33 cellular contexts compared by ENCODE assay signal in genomic region chr3:154829979-154830378, GRCh38.
"Had no signal": no experiment of that assay in that cellular context is flagged by ENCODE, and none has a peak within 500 bp of the region (broad histone marks: within the 10 kb centered on the region; RNA-seq: fewer than 3 reads in every experiment).

No MANE protein-coding gene starts in this region.

- H3K9me3 Mint-ChIP-seq: activated B cell treated with CpG ODN at 0.5 μM for 24 hours; activated CD4-positive, alpha-beta T cell treated with anti-CD3 and anti-CD28 coated beads, Interleukin-2, amount 10 ng/mL, durations not matched to agents 24 days and 14 days; activated naive CD4-positive, alpha-beta T cell treated with anti-CD3 and anti-CD28 coated beads, Interleukin-2, amount 50 U/mL, for 72 hours; activated naive CD8-positive, alpha-beta T cell treated with anti-CD3 and anti-CD28 coated beads, Interleukin-2, amount 10 ng/mL, durations not matched to agents 7 days and 5 days; activated T-cell treated with anti-CD3 and anti-CD28 coated beads, Interleukin-2, amount 50 U/mL, for 72 hours; T-helper 2 cell treated with Interferon-gamma antibody and Interleukin-4, amounts not matched to agents 5 μg/mL and 100 μg/mL, for 36 hours had no signal

- H3K4me1 Mint-ChIP-seq: activated B cell treated with CpG ODN at 0.5 μM for 24 hours; activated CD4-positive, alpha-beta memory T cell treated with anti-CD3 and anti-CD28 coated beads, Interleukin-2, amount 10 ng/mL, durations not matched to agents 7 days and 5 days; activated CD4-positive, alpha-beta T cell treated with anti-CD3 and anti-CD28 coated beads for 36 hours; activated CD4-positive, alpha-beta T cell treated with anti-CD3 and anti-CD28 coated beads, Interleukin-2, amount 10 ng/mL, durations not matched to agents 24 days and 14 days; activated naive CD4-positive, alpha-beta T cell treated with anti-CD3 and anti-CD28 coated beads, Interleukin-2, amount 10 ng/mL, durations not matched to agents 7 days and 5 days; activated naive CD8-positive, alpha-beta T cell treated with anti-CD3 and anti-CD28 coated beads, Interleukin-2, amount 10 ng/mL, durations not matched to agents 7 days and 5 days; T-helper 17 cell had no signal

- H3K27me3 ChIP-seq: ascending aorta, brain microvascular endothelial cell, esophagus muscularis mucosa, foreskin keratinocyte, gastrocnemius medialis, heart left ventricle had no signal

- ATAC-seq: activated CD4-positive, alpha-beta T cell treated with anti-CD3 and anti-CD28 coated beads for 36 hours; activated CD4-positive, CD25-positive, alpha-beta regulatory T cell treated with anti-CD3 and anti-CD28 coated beads, Interleukin-2, amount 50 U/mL, for 24 hours; activated naive CD4-positive, alpha-beta T cell treated with anti-CD3 and anti-CD28 coated beads, Interleukin-2, amount 50 U/mL, for 72 hours; activated T-cell treated with anti-CD3 and anti-CD28 coated beads, Interleukin-2, amount 50 U/mL, for 72 hours; effector memory CD8-positive, alpha-beta T cell; foreskin keratinocyte; gastrocnemius medialis; heart left ventricle; T-helper 17 cell had no signal

- H3K4me3 Mint-ChIP-seq: activated B cell treated with CpG ODN at 0.5 μM for 24 hours; activated CD4-positive, alpha-beta memory T cell treated with anti-CD3 and anti-CD28 coated beads, Interleukin-2, amount 10 ng/mL, durations not matched to agents 7 days and 5 days; activated CD4-positive, alpha-beta T cell treated with anti-CD3 and anti-CD28 coated beads for 36 hours; activated CD4-positive, alpha-beta T cell treated with anti-CD3 and anti-CD28 coated beads, Interleukin-2, amount 10 ng/mL, durations not matched to agents 24 days and 14 days; activated naive CD4-positive, alpha-beta T cell treated with anti-CD3 and anti-CD28 coated beads, Interleukin-2, amount 10 ng/mL, durations not matched to agents 7 days and 5 days; activated naive CD8-positive, alpha-beta T cell treated with anti-CD3 and anti-CD28 coated beads, Interleukin-2, amount 10 ng/mL, durations not matched to agents 7 days and 5 days; activated T-cell treated with anti-CD3 and anti-CD28 coated beads, Interleukin-2, amount 50 U/mL, for 24 hours; activated T-cell treated with anti-CD3 and anti-CD28 coated beads, Interleukin-2, amount 50 U/mL, for 72 hours; effector memory CD8-positive, alpha-beta T cell; T-helper 17 cell; T-helper 2 cell treated with Interferon-gamma antibody and Interleukin-4, amounts not matched to agents 5 μg/mL and 100 μg/mL, for 36 hours had no signal

- H3K9me3 ChIP-seq: ascending aorta, gastrocnemius medialis had no signal

- H3K36me3 ChIP-seq: ascending aorta, brain microvascular endothelial cell, esophagus muscularis mucosa, gastrocnemius medialis, heart left ventricle, WERI-Rb-1 had no signal

- DNase-seq: activated B cell treated with CpG ODN at 0.5 μM for 24 hours; activated CD4-positive, alpha-beta memory T cell treated with anti-CD3 and anti-CD28 coated beads, Interleukin-2, amount 10 ng/mL, durations not matched to agents 7 days and 5 days; activated CD4-positive, alpha-beta T cell treated with anti-CD3 and anti-CD28 coated beads for 36 hours; activated CD4-positive, alpha-beta T cell treated with anti-CD3 and anti-CD28 coated beads, Interleukin-2, amount 10 ng/mL, durations not matched to agents 24 days and 14 days; activated CD4-positive, alpha-beta T cell treated with anti-CD3 and anti-CD28 coated beads, Interleukin-2, amount 50 U/mL, for 4 hours; activated CD8-positive, alpha-beta memory T cell treated with anti-CD3 and anti-CD28 coated beads, Interleukin-2, amount 50 U/mL, for 48 hours; activated gamma-delta T cell; activated naive CD4-positive, alpha-beta T cell; activated naive CD4-positive, alpha-beta T cell treated with anti-CD3 and anti-CD28 coated beads, Interleukin-2, amount 10 ng/mL, durations not matched to agents 7 days and 5 days; activated naive CD8-positive, alpha-beta T cell treated with anti-CD3 and anti-CD28 coated beads, Interleukin-2, amount 10 ng/mL, durations not matched to agents 7 days and 5 days; activated T-cell treated with anti-CD3 and anti-CD28 coated beads for 4 hours; activated T-cell treated with anti-CD3 and anti-CD28 coated beads, Interleukin-2, amount 50 U/mL, for 24 hours; activated T-cell treated with anti-CD3 and anti-CD28 coated beads, Interleukin-2, amount 50 U/mL, for 72 hours; brain microvascular endothelial cell; caudate nucleus; cortex of kidney; dermis blood vessel endothelial cell; effector CD4-positive, alpha-beta T cell; effector memory CD8-positive, alpha-beta T cell; erythroblast; foreskin keratinocyte; gastrocnemius medialis; glutamatergic neuron; heart left ventricle; T-helper 17 cell; T1000; WERI-Rb-1 had no signal

- H3K36me3 Mint-ChIP-seq: activated naive CD4-positive, alpha-beta T cell treated with anti-CD3 and anti-CD28 coated beads, Interleukin-2, amount 10 ng/mL, durations not matched to agents 7 days and 5 days; activated naive CD4-positive, alpha-beta T cell treated with anti-CD3 and anti-CD28 coated beads, Interleukin-2, amount 50 U/mL, for 72 hours; activated naive CD8-positive, alpha-beta T cell treated with anti-CD3 and anti-CD28 coated beads, Interleukin-2, amount 10 ng/mL, durations not matched to agents 7 days and 5 days had no signal

- H3K27me3 Mint-ChIP-seq: activated B cell treated with CpG ODN at 0.5 μM for 24 hours; activated CD4-positive, alpha-beta memory T cell treated with anti-CD3 and anti-CD28 coated beads, Interleukin-2, amount 10 ng/mL, durations not matched to agents 7 days and 5 days; activated CD4-positive, alpha-beta T cell treated with anti-CD3 and anti-CD28 coated beads for 36 hours; activated CD4-positive, alpha-beta T cell treated with anti-CD3 and anti-CD28 coated beads, Interleukin-2, amount 10 ng/mL, durations not matched to agents 24 days and 14 days; activated naive CD4-positive, alpha-beta T cell treated with anti-CD3 and anti-CD28 coated beads, Interleukin-2, amount 10 ng/mL, durations not matched to agents 7 days and 5 days; activated naive CD8-positive, alpha-beta T cell treated with anti-CD3 and anti-CD28 coated beads, Interleukin-2, amount 10 ng/mL, durations not matched to agents 7 days and 5 days; activated T-cell treated with anti-CD3 and anti-CD28 coated beads, Interleukin-2, amount 50 U/mL, for 24 hours; effector memory CD8-positive, alpha-beta T cell; T-helper 17 cell had no signal

- H3K4me1 ChIP-seq: ascending aorta, esophagus muscularis mucosa, foreskin keratinocyte, gastrocnemius medialis had no signal

- FAIRE-seq: colon had no signal

- H3K27ac Mint-ChIP-seq: activated B cell treated with CpG ODN at 0.5 μM for 24 hours; activated CD4-positive, alpha-beta memory T cell treated with anti-CD3 and anti-CD28 coated beads, Interleukin-2, amount 10 ng/mL, durations not matched to agents 7 days and 5 days; activated CD4-positive, alpha-beta T cell treated with anti-CD3 and anti-CD28 coated beads for 36 hours; activated CD4-positive, alpha-beta T cell treated with anti-CD3 and anti-CD28 coated beads, Interleukin-2, amount 10 ng/mL, durations not matched to agents 24 days and 14 days; activated naive CD4-positive, alpha-beta T cell treated with anti-CD3 and anti-CD28 coated beads, Interleukin-2, amount 10 ng/mL, durations not matched to agents 7 days and 5 days; activated naive CD4-positive, alpha-beta T cell treated with anti-CD3 and anti-CD28 coated beads, Interleukin-2, amount 50 U/mL, for 72 hours; activated naive CD8-positive, alpha-beta T cell treated with anti-CD3 and anti-CD28 coated beads, Interleukin-2, amount 10 ng/mL, durations not matched to agents 7 days and 5 days; activated T-cell treated with anti-CD3 and anti-CD28 coated beads, Interleukin-2, amount 50 U/mL, for 24 hours; activated T-cell treated with anti-CD3 and anti-CD28 coated beads, Interleukin-2, amount 50 U/mL, for 72 hours; effector memory CD8-positive, alpha-beta T cell; T-helper 17 cell; T-helper 2 cell treated with Interferon-gamma antibody and Interleukin-4, amounts not matched to agents 5 μg/mL and 100 μg/mL, for 36 hours had no signal

- H3K27ac ChIP-seq: ascending aorta, brain microvascular endothelial cell, esophagus muscularis mucosa, foreskin keratinocyte, gastrocnemius medialis, heart left ventricle, WERI-Rb-1 had no signal

- H3K4me3 ChIP-seq: ascending aorta, esophagus muscularis mucosa, gastrocnemius medialis, heart left ventricle had no signal
